7 cellular contexts compared by ENCODE assay signal in genomic region chr19:45074744-45075143, GRCh38. TPM values are rescaled to one million over a fixed set of nuclear protein-coding genes. Genes with fewer than 3 reads are reported as not detected.
DNase-seq lines count a peak whose midpoint lies in the region; ATAC-seq and TF ChIP-seq lines count a peak whose summit lies in the region.

No MANE protein-coding gene starts in this region.

- no peak for TF ChIP-seq POLR2A in HCT116 (IDR thresholded peaks at IDR 0.05; ENCODE audit: borderline replicate concordance, extremely low read depth, insufficient read depth, insufficient read length)
- no peak for TF ChIP-seq POLR2A in gastroesophageal sphincter (IDR thresholded peaks at IDR 0.05)
- no peak for TF ChIP-seq POLR2A in spleen (IDR thresholded peaks at IDR 0.05)
- no peak for TF ChIP-seq POLR2A in body of pancreas (IDR thresholded peaks at IDR 0.05)

- no peak overlapping the region for H2AFZ ChIP-seq in HCT116 (ENCODE audit: low read depth, low read length, poor library complexity, severe bottlenecking)
- H2AFZ ChIP-seq in SU-DHL-6 (ENCODE audit: low read depth, low read length, severe bottlenecking): no peak overlapping the region

- 100% methylated on average over 1 of the region's 7 CpGs for WGBS in gastroesophageal sphincter (ENCODE audit: low coverage in 1 of 2), 2 donors
- 59 to 81% (median 63%) methylated on average over 5 to 7 of the region's 7 CpGs for WGBS in spleen, 5 donors
- 60 to 85% methylated on average over 5 to 7 of the region's 7 CpGs for WGBS in body of pancreas, 2 donors

- H3K9me3 ChIP-seq in HCT116 (ENCODE audit: control insufficient read depth in 1 of 2, insufficient read depth in 1 of 2, low read depth in 1 of 2, low read length in 2 of 2) (no peaks in the 10 kb centered on the region), SU-DHL-6 (ENCODE audit: insufficient read depth, low read length) (no peaks in the 10 kb centered on the region), gastroesophageal sphincter (no peaks in the 10 kb centered on the region), spleen (no peaks in the 10 kb centered on the region), body of pancreas (no peaks in the 10 kb centered on the region)

- H3K79me2 ChIP-seq in HCT116 (ENCODE audit: insufficient read depth, low read length) (peaks cover 33% of the 10 kb centered on the region), SU-DHL-6 (ENCODE audit: insufficient read depth, low read length) (peaks cover 43% of the 10 kb centered on the region)

- H3K9me2 ChIP-seq in HCT116 (ENCODE audit: insufficient read depth): no peaks in the 10 kb centered on the region
- no peaks in the 10 kb centered on the region for H3K9me2 ChIP-seq in SU-DHL-6 (replicated peaks; ENCODE audit: insufficient read depth, low read length)

- TF ChIP-seq CTCF in HCT116 (IDR thresholded peaks at IDR 0.05 in 2 of 3, conservative IDR thresholded peaks at IDR 0.05 in 1 of 3; ENCODE audit: borderline replicate concordance in 1 of 3, insufficient read depth in 1 of 3, low read depth in 2 of 3, low read length in 2 of 3): no peak
- no peak for TF ChIP-seq CTCF in SU-DHL-6 (IDR thresholded peaks at IDR 0.05; ENCODE audit: insufficient read depth, low read length, poor library complexity, severe bottlenecking)
- no peak for TF ChIP-seq CTCF in gastroesophageal sphincter (IDR thresholded peaks at IDR 0.05)
- TF ChIP-seq CTCF in spleen (IDR thresholded peaks at IDR 0.05 in 8 of 11, conservative IDR thresholded peaks at IDR 0.05 in 3 of 11): no peak
- no peak for TF ChIP-seq CTCF in body of pancreas (IDR thresholded peaks at IDR 0.05)

- H3K4me1 ChIP-seq in HCT116 (ENCODE audit: control insufficient read depth in 1 of 2, insufficient read depth in 2 of 2, low read length in 2 of 2): peaks cover 26 to 35% of the 10 kb centered on the region in 2 experiments
- H3K4me1 ChIP-seq in gastroesophageal sphincter: peaks cover 0 to 42% (median 8%) of the 10 kb centered on the region in 3 donors
- peaks cover 13 to 67% (median 48%) of the 10 kb centered on the region in 6 donors for H3K4me1 ChIP-seq in spleen
- H3K4me1 ChIP-seq in body of pancreas: peaks cover 30% of the 10 kb centered on the region

- CTCF ChIA-PET in HCT116 (lab: Charles Lee): no interaction called here

- no peak for TF ChIP-seq RAD21 in HCT116 (IDR thresholded peaks at IDR 0.05; ENCODE audit: low read depth)

- H3K4me3 ChIP-seq in HCT116 (replicated peaks in 1 of 2; ENCODE audit: low read depth in 1 of 2, low read length in 2 of 2): peak overlapping the region; percentile 87 to 93
- peak overlapping the region; percentile 57 for H3K4me3 ChIP-seq in SU-DHL-6 (ENCODE audit: insufficient read depth, low read length, poor library complexity, severe bottlenecking)
- peak overlapping the region in 1 of 2 donors; percentile 56 for H3K4me3 ChIP-seq in gastroesophageal sphincter
- peak overlapping the region in 7 of 8 donors; percentile 73 to 94 (median 79) for H3K4me3 ChIP-seq in spleen
- H3K4me3 ChIP-seq in body of pancreas: no peak overlapping the region

- peaks cover 29% of the 10 kb centered on the region for H3F3A ChIP-seq in SU-DHL-6 (ENCODE audit: insufficient read depth)

- H3K36me3 ChIP-seq in HCT116 (ENCODE audit: control insufficient read depth in 1 of 2, insufficient read depth in 2 of 2, low read length in 2 of 2): peaks cover 8 to 16% of the 10 kb centered on the region in 2 experiments; a peak in 2 of 4 replicates
- H3K36me3 ChIP-seq in SU-DHL-6 (ENCODE audit: low read length): peaks cover 8% of the 10 kb centered on the region; the same call in 1 of the 2 replicates
- peaks cover 0 to 26% of the 10 kb centered on the region in 2 donors for H3K36me3 ChIP-seq in gastroesophageal sphincter
- H3K36me3 ChIP-seq in spleen: peaks cover under 1 to 48% (median 33%) of the 10 kb centered on the region in 6 donors
- peaks cover under 1 to 9% of the 10 kb centered on the region in 2 donors for H3K36me3 ChIP-seq in body of pancreas (replicated peaks in 1 of 2; ENCODE audit: insufficient read depth in 1 of 2, low read depth in 2 of 2)

- no peaks in the 10 kb centered on the region for H3K27me3 ChIP-seq in HCT116 (ENCODE audit: insufficient read depth, low read length)
- H3K27me3 ChIP-seq in SU-DHL-6 (ENCODE audit: low read length): no peaks in the 10 kb centered on the region
- no peaks in the 10 kb centered on the region for H3K27me3 ChIP-seq in gastroesophageal sphincter
- no peaks in the 10 kb centered on the region for H3K27me3 ChIP-seq in spleen (replicated peaks in 1 of 7)
- H3K27me3 ChIP-seq in body of pancreas: no peaks in the 10 kb centered on the region

- RAD21 ChIA-PET in HCT116 (lab: Charles Lee; ENCODE audit: low non-redundant PET in 1 of 2, low total read pairs in 2 of 2, uncharacterized antibody in 2 of 2, unreplicated experiment in 2 of 2): no interaction called here

- no peak for ATAC-seq in HCT116
- ATAC-seq in gastroesophageal sphincter: no peak
- ATAC-seq in body of pancreas: no peak
- ATAC-seq in HG03025 (IDR thresholded peaks at IDR 0.05; ENCODE audit: low FRiP score, unreplicated experiment): no peak

- TF ChIP-seq EP300 in gastroesophageal sphincter (IDR thresholded peaks at IDR 0.05): no peak

- TSS peak; percentile 81 for BruUV-seq in HCT116 (replicated peaks; lab: Mats Ljungman, UMichigan)

- H3K4me2 ChIP-seq in HCT116 (ENCODE audit: low read length) (peak overlapping the region; percentile 94), SU-DHL-6 (ENCODE audit: low read depth, low read length, poor library complexity, severe bottlenecking) (peak overlapping the region; percentile 88)

- DNase-seq in HCT116 (ENCODE audit: low read depth, low spot score): no peak
- no peak for DNase-seq in spleen
- DNase-seq in NAMALWA (ENCODE audit: low spot score): no peak
- no peak for DNase-seq in body of pancreas

- POLR2A ChIA-PET in HCT116 (lab: Charles Lee): no interaction called here

- intact Hi-C loops in HCT116 (cut with micrococcal nuclease) (loop anchor here (5.0 kb wide), 1 partner anchor 263 kb away; no protein-coding TSS in a partner anchor), spleen (cut with DNase I; ENCODE audit: low total_unique reads) (no loop called here), body of pancreas (cut with DNase I) (no loop called here)

- H4K20me1 ChIP-seq in HCT116 (ENCODE audit: insufficient read depth) (no peaks in the 10 kb centered on the region), SU-DHL-6 (ENCODE audit: low read depth, low read length) (peaks cover 9% of the 10 kb centered on the region)

- H3K27ac ChIP-seq in HCT116 (ENCODE audit: low read depth, low read length): peak overlapping the region; percentile 34; the same call in 1 of the 2 replicates
- H3K27ac ChIP-seq in SU-DHL-6 (ENCODE audit: low read depth, low read length): peak overlapping the region; percentile 90
- H3K27ac ChIP-seq in gastroesophageal sphincter: peak overlapping the region in 3 of 4 donors; percentile 24 to 72 (median 69)
- H3K27ac ChIP-seq in spleen: peak overlapping the region; percentile 80 to 94 (median 90)
- H3K27ac ChIP-seq in body of pancreas: peak overlapping the region in 1 of 4 donors; percentile 65

- H3K9ac ChIP-seq in HCT116 (ENCODE audit: low read length): peak overlapping the region; percentile 48
- peak overlapping the region; percentile 54 for H3K9ac ChIP-seq in SU-DHL-6 (ENCODE audit: low read length)

TF ChIP-seq in HCT116, 20 proteins besides CTCF, POLR2A, EP300 and RAD21 (continues in another document):
- TF ChIP-seq, protein P1, sequence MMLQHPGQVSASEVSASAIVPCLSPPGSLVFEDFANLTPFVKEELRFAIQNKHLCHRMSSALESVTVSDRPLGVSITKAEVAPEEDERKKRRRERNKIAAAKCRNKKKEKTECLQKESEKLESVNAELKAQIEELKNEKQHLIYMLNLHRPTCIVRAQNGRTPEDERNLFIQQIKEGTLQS (IDR thresholded peaks at IDR 0.05): no peak
- TF ChIP-seq, protein P2, sequence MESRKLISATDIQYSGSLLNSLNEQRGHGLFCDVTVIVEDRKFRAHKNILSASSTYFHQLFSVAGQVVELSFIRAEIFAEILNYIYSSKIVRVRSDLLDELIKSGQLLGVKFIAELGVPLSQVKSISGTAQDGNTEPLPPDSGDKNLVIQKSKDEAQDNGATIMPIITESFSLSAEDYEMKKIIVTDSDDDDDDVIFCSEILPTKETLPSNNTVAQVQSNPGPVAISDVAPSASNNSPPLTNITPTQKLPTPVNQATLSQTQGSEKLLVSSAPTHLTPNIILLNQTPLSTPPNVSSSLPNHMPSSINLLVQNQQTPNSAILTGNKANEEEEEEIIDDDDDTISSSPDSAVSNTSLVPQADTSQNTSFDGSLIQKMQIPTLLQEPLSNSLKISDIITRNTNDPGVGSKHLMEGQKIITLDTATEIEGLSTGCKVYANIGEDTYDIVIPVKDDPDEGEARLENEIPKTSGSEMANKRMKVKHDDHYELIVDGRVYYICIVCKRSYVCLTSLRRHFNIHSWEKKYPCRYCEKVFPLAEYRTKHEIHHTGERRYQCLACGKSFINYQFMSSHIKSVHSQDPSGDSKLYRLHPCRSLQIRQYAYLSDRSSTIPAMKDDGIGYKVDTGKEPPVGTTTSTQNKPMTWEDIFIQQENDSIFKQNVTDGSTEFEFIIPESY (IDR thresholded peaks at IDR 0.05; ENCODE audit: extremely low read depth, insufficient replicate concordance, low read length): no peak
- no peak for TF ChIP-seq EGR1 (IDR thresholded peaks at IDR 0.05; ENCODE audit: low read depth)

RNA-seq across cellular contexts. Expression of gene ZNF296, which starts 1.5 kb away (rescaled TPM):
- total RNA-seq in HCT116 (2021; ENCODE audit: unreplicated experiment): 9.2 TPM
- polyA plus RNA-seq in HCT116 (2012): 5.4 TPM in 2 replicates
- under 1 TPM in 1 of 4 donors, not detected in 3; 0.50 TPM for total RNA-seq in gastroesophageal sphincter
- total RNA-seq in spleen: 1 to 10 TPM; 3.9 to 7.5 (median 6.4) TPM
- polyA plus RNA-seq in spleen: 10 to 100 TPM in 1 of 3 donors, 1 to 10 TPM in 2; 7.3 to 11.9 (median 8.8) TPM
- total RNA-seq in body of pancreas: under 1 TPM in 1 of 2 donors, not detected in 1; 0.26 TPM

RNA-seq across cellular contexts. Expression of gene GEMIN7, which starts 4.3 kb away (rescaled TPM):
- total RNA-seq in HCT116 (2021; ENCODE audit: unreplicated experiment): 35.4 TPM
- polyA plus RNA-seq in HCT116 (2012): 26.3 and 30.9 TPM in 2 replicates
- 10 to 100 TPM in 3 of 4 donors, 1 to 10 TPM in 1; 6.4 to 17.6 (median 14.8) TPM for total RNA-seq in gastroesophageal sphincter
- 10 to 100 TPM; 19.6 to 33.4 (median 23.1) TPM for total RNA-seq in spleen
- polyA plus RNA-seq in spleen: 10 to 100 TPM; 43.6 to 51.1 (median 49.7) TPM
- total RNA-seq in body of pancreas: 10 to 100 TPM; 15.8 to 19.5 TPM

RNA-seq across cellular contexts. Expression of gene PPP1R37, which starts 18.2 kb away (rescaled TPM):
- total RNA-seq in HCT116 (2021; ENCODE audit: unreplicated experiment): 32.7 TPM
- polyA plus RNA-seq in HCT116 (2012): 19.0 and 21.7 TPM in 2 replicates
- total RNA-seq in gastroesophageal sphincter: 10 to 100 TPM; 22.6 to 51.4 (median 24.6) TPM
- 10 to 100 TPM; 16.2 to 27.1 (median 19.6) TPM for total RNA-seq in spleen
- polyA plus RNA-seq in spleen: 10 to 100 TPM; 14.3 to 36.7 (median 20.3) TPM
- 10 to 100 TPM; 16.6 to 49.8 TPM for total RNA-seq in body of pancreas

RNA-seq across cellular contexts. Expression of gene CLASRP, which starts 35.9 kb away (rescaled TPM):
- 79.9 TPM for total RNA-seq in HCT116 (2021; ENCODE audit: unreplicated experiment)
- polyA plus RNA-seq in HCT116 (2012): 55.4 and 58.1 TPM in 2 replicates
- 10 to 100 TPM; 33.6 to 82.5 (median 54.7) TPM for total RNA-seq in gastroesophageal sphincter
- total RNA-seq in spleen: 100 to 1,000 TPM in 6 of 7 donors, 10 to 100 TPM in 1; 97.6 to 153 (median 143) TPM
- 100 to 1,000 TPM in 2 of 3 donors, 10 to 100 TPM in 1; 61.3 to 215 (median 191) TPM for polyA plus RNA-seq in spleen
- 10 to 100 TPM; 40.2 to 64.9 TPM for total RNA-seq in body of pancreas

Comparison
In these comparisons a context has a peak if more than half of its experiments do, and no peak if none do; other contexts are left out.
1. H3K4me3 ChIP-seq: peak in HCT116 (2 of 2), SU-DHL-6 (single experiment) and spleen (7 of 8); none in body of pancreas (0 of 2).